33 cellular contexts compared by ENCODE assay signal in genomic region chr11:132103006-132103405, GRCh38.
"Had no signal": no experiment of that assay in that cellular context is flagged by ENCODE, and none has a peak within 500 bp of the region (broad histone marks: within the 10 kb centered on the region; RNA-seq: fewer than 3 reads in every experiment).

No MANE protein-coding gene starts in this region.

- H3K4me1 Mint-ChIP-seq: activated CD4-positive, alpha-beta T cell treated with anti-CD3 and anti-CD28 coated beads, Interleukin-2, amount 10 ng/mL, durations not matched to agents 24 days and 14 days; activated naive CD4-positive, alpha-beta T cell treated with anti-CD3 and anti-CD28 coated beads, Interleukin-2, amount 50 U/mL, for 24 hours; activated naive CD8-positive, alpha-beta T cell treated with anti-CD3 and anti-CD28 coated beads, Interleukin-2, amount 10 ng/mL, durations not matched to agents 7 days and 5 days; activated T-helper 17 cell treated with anti-CD3 and anti-CD28 coated beads, Interleukin-2, amount 50 U/mL, for 72 hours had no signal

- H3K36me3 ChIP-seq: breast epithelium, Peyer's patch, WERI-Rb-1 had no signal

- H3K4me3 ChIP-seq: body of pancreas, breast epithelium, Peyer's patch had no signal

- H3K9me3 ChIP-seq: body of pancreas, breast epithelium, Peyer's patch had no signal

- H3K27me3 Mint-ChIP-seq: activated CD4-positive, alpha-beta T cell treated with anti-CD3 and anti-CD28 coated beads, Interleukin-2, amount 10 ng/mL, durations not matched to agents 24 days and 14 days; activated CD8-positive, alpha-beta T cell treated with anti-CD3 and anti-CD28 coated beads for 36 hours; activated naive CD4-positive, alpha-beta T cell treated with anti-CD3 and anti-CD28 coated beads, Interleukin-2, amount 50 U/mL, for 24 hours; activated naive CD8-positive, alpha-beta T cell treated with anti-CD3 and anti-CD28 coated beads, Interleukin-2, amount 10 ng/mL, durations not matched to agents 7 days and 5 days had no signal

- H3K27ac Mint-ChIP-seq: activated CD4-positive, alpha-beta T cell treated with anti-CD3 and anti-CD28 coated beads, Interleukin-2, amount 10 ng/mL, durations not matched to agents 24 days and 14 days; activated CD8-positive, alpha-beta T cell treated with anti-CD3 and anti-CD28 coated beads for 36 hours; activated naive CD4-positive, alpha-beta T cell treated with anti-CD3 and anti-CD28 coated beads, Interleukin-2, amount 50 U/mL, for 24 hours; activated naive CD8-positive, alpha-beta T cell treated with anti-CD3 and anti-CD28 coated beads, Interleukin-2, amount 10 ng/mL, durations not matched to agents 7 days and 5 days; activated T-cell treated with anti-CD3 and anti-CD28 coated beads, Interleukin-2, amount 50 U/mL, for 72 hours; activated T-helper 17 cell treated with anti-CD3 and anti-CD28 coated beads, Interleukin-2, amount 50 U/mL, for 72 hours had no signal

- DNase-seq: activated CD4-positive, alpha-beta T cell treated with anti-CD3 and anti-CD28 coated beads, Interleukin-2, amount 10 ng/mL, durations not matched to agents 24 days and 14 days; activated CD4-positive, alpha-beta T cell treated with anti-CD3 and anti-CD28 coated beads, Interleukin-2, amount 50 U/mL, for 4 hours; activated CD8-positive, alpha-beta T cell treated with anti-CD3 and anti-CD28 coated beads for 36 hours; activated effector memory CD4-positive, alpha-beta T cell treated with anti-CD3 and anti-CD28 coated beads, Interleukin-2, amount 50 U/mL, for 16 hours; activated naive CD4-positive, alpha-beta T cell treated with Interleukin-2 at 50 U/mL for 16 hours; activated naive CD8-positive, alpha-beta T cell treated with anti-CD3 and anti-CD28 coated beads, Interleukin-2, amount 10 ng/mL, durations not matched to agents 7 days and 5 days; activated T-cell treated with anti-CD3 and anti-CD28 coated beads, Interleukin-2, amount 50 U/mL, for 1 hour; activated T-cell treated with anti-CD3 and anti-CD28 coated beads, Interleukin-2, amount 50 U/mL, for 72 hours; amygdala; body of pancreas; cerebellar nuclear complex; Karpas-422; KBM-7; NCI-H1105; NCI-H1417 treated with DMSO at 0.1 percent for 48 hours; NCI-H187 treated with DMSO at 0.1 percent for 48 hours; NCI-H2081 treated with DMSO at 0.1 percent for 48 hours; NCI-H345; NCI-H524 treated with DMSO at 0.1 percent for 48 hours; NK-92 treated with Interleukin-12 subunit alpha and Interleukin-12 subunit beta, amount 100 ng/mL, for 24 hours; PC-3; Peyer's patch; RPMI8226; SIG-M5; SW 1271; T-helper 1 cell; T-helper 2 cell; T1000; WERI-Rb-1 had no signal

- H3K27me3 ChIP-seq: body of pancreas, breast epithelium, Peyer's patch had no signal

- H3K4me3 Mint-ChIP-seq: activated CD4-positive, alpha-beta T cell treated with anti-CD3 and anti-CD28 coated beads, Interleukin-2, amount 10 ng/mL, durations not matched to agents 24 days and 14 days; activated CD8-positive, alpha-beta T cell treated with anti-CD3 and anti-CD28 coated beads for 36 hours; activated naive CD4-positive, alpha-beta T cell treated with anti-CD3 and anti-CD28 coated beads, Interleukin-2, amount 50 U/mL, for 24 hours; activated naive CD8-positive, alpha-beta T cell treated with anti-CD3 and anti-CD28 coated beads, Interleukin-2, amount 10 ng/mL, durations not matched to agents 7 days and 5 days; activated T-cell treated with anti-CD3 and anti-CD28 coated beads, Interleukin-2, amount 50 U/mL, for 72 hours; activated T-helper 17 cell treated with anti-CD3 and anti-CD28 coated beads, Interleukin-2, amount 50 U/mL, for 72 hours had no signal

- H3K36me3 Mint-ChIP-seq: activated naive CD4-positive, alpha-beta T cell treated with anti-CD3 and anti-CD28 coated beads, Interleukin-2, amount 50 U/mL, for 24 hours; activated naive CD8-positive, alpha-beta T cell treated with anti-CD3 and anti-CD28 coated beads, Interleukin-2, amount 10 ng/mL, durations not matched to agents 7 days and 5 days had no signal

- H3K4me1 ChIP-seq: body of pancreas, breast epithelium, Peyer's patch had no signal

- H3K9me3 Mint-ChIP-seq: activated CD4-positive, alpha-beta T cell treated with anti-CD3 and anti-CD28 coated beads, Interleukin-2, amount 10 ng/mL, durations not matched to agents 24 days and 14 days; activated CD8-positive, alpha-beta T cell treated with anti-CD3 and anti-CD28 coated beads for 36 hours; activated T-helper 17 cell treated with anti-CD3 and anti-CD28 coated beads, Interleukin-2, amount 50 U/mL, for 72 hours had no signal

- H3K27ac ChIP-seq: body of pancreas, breast epithelium, Peyer's patch, WERI-Rb-1 had no signal

- ATAC-seq: activated CD8-positive, alpha-beta T cell treated with anti-CD3 and anti-CD28 coated beads for 36 hours; activated T-cell treated with anti-CD3 and anti-CD28 coated beads, Interleukin-2, amount 50 U/mL, for 72 hours; activated T-helper 17 cell treated with anti-CD3 and anti-CD28 coated beads, Interleukin-2, amount 50 U/mL, for 72 hours; body of pancreas; PC-3; SK-N-SH treated with all-trans-retinoic acid at 6 μM for 48 hours had no signal
